20 cellular contexts compared by ENCODE assay signal in the genomic region with DNA sequence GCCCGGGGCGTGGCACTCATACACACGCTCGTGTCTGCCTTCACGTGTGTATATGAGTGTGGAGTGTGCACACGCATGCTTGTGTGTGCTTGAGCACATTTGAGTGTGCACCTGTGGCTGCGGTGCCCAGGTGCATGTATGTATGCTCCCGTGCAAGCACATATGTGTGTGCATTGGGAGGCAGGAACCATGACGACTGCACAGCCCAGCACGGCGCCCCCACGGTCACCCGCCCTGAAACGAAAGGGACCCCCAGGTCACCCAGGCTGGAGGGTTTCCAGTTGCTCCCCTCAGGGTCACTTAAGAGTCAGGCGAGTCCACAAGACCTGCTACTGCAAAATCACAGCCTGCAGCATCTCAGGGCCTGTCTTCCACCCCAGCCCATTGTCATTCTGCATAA.
DNase-seq lines count a peak whose midpoint lies in the region; ATAC-seq and TF ChIP-seq lines count a peak whose summit lies in the region.
"Had no signal": no experiment of that assay in that cellular context is flagged by ENCODE, and none has a peak within 500 bp of the region (broad histone marks: within the 10 kb centered on the region; RNA-seq: fewer than 3 reads in every experiment).

No MANE protein-coding gene starts in this region.

- H3K4me1 Mint-ChIP-seq in chondrocyte (ENCODE audit: low read depth), result no peaks in the 10 kb centered on the region
- no peaks in the 10 kb centered on the region for H3K4me1 Mint-ChIP-seq in stimulated activated naive CD8-positive, alpha-beta T cell treated with anti-CD3 and anti-CD28 coated beads, Interleukin-15, amount 100 ng/mL, for 72 hours
- no peaks in the 10 kb centered on the region for H3K4me1 Mint-ChIP-seq in activated CD8-positive, alpha-beta T cell treated with anti-CD3 and anti-CD28 coated beads, Interleukin-2, amount 10 ng/mL, durations not matched to agents 7 days and 5 days (ENCODE audit: low read depth)

- H3K27me3 Mint-ChIP-seq in chondrocyte (ENCODE audit: low read depth), result peaks cover 34% of the 10 kb centered on the region
- H3K27me3 Mint-ChIP-seq in stimulated activated naive CD8-positive, alpha-beta T cell treated with anti-CD3 and anti-CD28 coated beads, Interleukin-15, amount 100 ng/mL, for 72 hours, result peaks cover 39% of the 10 kb centered on the region
- H3K27me3 Mint-ChIP-seq in activated CD8-positive, alpha-beta T cell treated with anti-CD3 and anti-CD28 coated beads, Interleukin-2, amount 10 ng/mL, durations not matched to agents 7 days and 5 days (ENCODE audit: low read depth), result no peaks in the 10 kb centered on the region

- TF ChIP-seq CTCF in right atrium auricular region (IDR thresholded peaks at IDR 0.05) (no peak), chondrocyte (IDR thresholded peaks at IDR 0.05) (no peak), lower lobe of right lung (IDR thresholded peaks at IDR 0.05) (no peak), upper lobe of right lung (IDR thresholded peaks at IDR 0.05) (no peak)

- intact Hi-C loops in left cardiac atrium (cut with DNase I) (no loop called here), lower lobe of right lung (cut with DNase I) (no loop called here), upper lobe of right lung (cut with DNase I) (no loop called here)

- no peak overlapping the region for H3K27ac Mint-ChIP-seq in chondrocyte (ENCODE audit: unreplicated experiment)
- H3K27ac Mint-ChIP-seq in stimulated activated naive CD8-positive, alpha-beta T cell treated with anti-CD3 and anti-CD28 coated beads, Interleukin-15, amount 100 ng/mL, for 72 hours, result no peak overlapping the region
- H3K27ac Mint-ChIP-seq in activated CD8-positive, alpha-beta T cell treated with anti-CD3 and anti-CD28 coated beads, Interleukin-2, amount 10 ng/mL, durations not matched to agents 7 days and 5 days, result no peak overlapping the region

- H3K4me3 Mint-ChIP-seq in chondrocyte (ENCODE audit: unreplicated experiment), result no peak overlapping the region
- no peak overlapping the region for H3K4me3 Mint-ChIP-seq in stimulated activated naive CD8-positive, alpha-beta T cell treated with anti-CD3 and anti-CD28 coated beads, Interleukin-15, amount 100 ng/mL, for 72 hours
- H3K4me3 Mint-ChIP-seq in activated CD8-positive, alpha-beta T cell treated with anti-CD3 and anti-CD28 coated beads, Interleukin-2, amount 10 ng/mL, durations not matched to agents 7 days and 5 days, result no peak overlapping the region

- no peaks in the 10 kb centered on the region for H3K4me1 ChIP-seq in right atrium auricular region
- no peaks in the 10 kb centered on the region for H3K4me1 ChIP-seq in lower lobe of right lung
- no peaks in the 10 kb centered on the region for H3K4me1 ChIP-seq in upper lobe of right lung
- H3K4me1 ChIP-seq: SJCRH30 had no signal

- no peaks in the 10 kb centered on the region for H3K36me3 Mint-ChIP-seq in chondrocyte (ENCODE audit: low read depth)
- H3K36me3 Mint-ChIP-seq in activated CD8-positive, alpha-beta T cell treated with anti-CD3 and anti-CD28 coated beads, Interleukin-2, amount 10 ng/mL, durations not matched to agents 7 days and 5 days (ENCODE audit: low read depth), result no peaks in the 10 kb centered on the region

- CTCF ChIA-PET in activated CD8-positive, alpha-beta T cell treated with anti-CD3 and anti-CD28 coated beads, Interleukin-2, amount 10 ng/mL, durations not matched to agents 7 days and 5 days (lab: Charles Lee), result no interaction called here

- peaks cover 6% of the 10 kb centered on the region for H3K9me3 Mint-ChIP-seq in chondrocyte (ENCODE audit: low read depth)
- H3K9me3 Mint-ChIP-seq in stimulated activated naive CD8-positive, alpha-beta T cell treated with anti-CD3 and anti-CD28 coated beads, Interleukin-15, amount 100 ng/mL, for 72 hours, result no peaks in the 10 kb centered on the region
- no peaks in the 10 kb centered on the region for H3K9me3 Mint-ChIP-seq in activated CD8-positive, alpha-beta T cell treated with anti-CD3 and anti-CD28 coated beads, Interleukin-2, amount 10 ng/mL, durations not matched to agents 7 days and 5 days (ENCODE audit: insufficient read depth)

- no peak overlapping the region for H3K27ac ChIP-seq in right atrium auricular region
- no peak overlapping the region for H3K27ac ChIP-seq in lower lobe of right lung
- no peak overlapping the region for H3K27ac ChIP-seq in upper lobe of right lung
- H3K27ac ChIP-seq: SJCRH30 had no signal

- POLR2A ChIA-PET in activated CD8-positive, alpha-beta T cell treated with anti-CD3 and anti-CD28 coated beads, Interleukin-2, amount 10 ng/mL, durations not matched to agents 7 days and 5 days (lab: Charles Lee), result no interaction called here

- ATAC-seq in left cardiac atrium (no peak), lower lobe of right lung (no peak), upper lobe of right lung (no peak), HG03342 (IDR thresholded peaks at IDR 0.05; ENCODE audit: unreplicated experiment) (no peak)
- no peak for ATAC-seq in stimulated activated naive CD8-positive, alpha-beta T cell treated with anti-CD3 and anti-CD28 coated beads, Interleukin-15, amount 100 ng/mL, for 72 hours
- ATAC-seq in activated CD8-positive, alpha-beta T cell treated with anti-CD3 and anti-CD28 coated beads, Interleukin-2, amount 10 ng/mL, durations not matched to agents 7 days and 5 days, result no peak

- H3K27me3 ChIP-seq in right atrium auricular region, result no peaks in the 10 kb centered on the region
- H3K27me3 ChIP-seq in lower lobe of right lung (ENCODE audit: low read depth), result peaks cover 40% of the 10 kb centered on the region
- H3K27me3 ChIP-seq in upper lobe of right lung, result peaks cover 20% of the 10 kb centered on the region

- H3K9me3 ChIP-seq in right atrium auricular region, result peaks cover 0 to 4% of the 10 kb centered on the region in 2 donors
- no peaks in the 10 kb centered on the region for H3K9me3 ChIP-seq in lower lobe of right lung
- H3K9me3 ChIP-seq in upper lobe of right lung, result no peaks in the 10 kb centered on the region
- H3K9me3 ChIP-seq: SJCRH30 had no signal

- DNase-seq in left cardiac atrium, result peak; percentile 6
- no peak for DNase-seq in right atrium auricular region (ENCODE audit: low spot score)
- peak; percentile 46 for DNase-seq in chondrocyte (ENCODE audit: low spot score)
- DNase-seq in lower lobe of right lung, result peak; percentile 31
- peak; percentile 48 for DNase-seq in upper lobe of right lung
- DNase-seq in stimulated activated naive CD8-positive, alpha-beta T cell treated with anti-CD3 and anti-CD28 coated beads, Interleukin-15, amount 100 ng/mL, for 72 hours, result no peak
- no peak for DNase-seq in activated CD8-positive, alpha-beta T cell treated with anti-CD3 and anti-CD28 coated beads, Interleukin-2, amount 10 ng/mL, durations not matched to agents 7 days and 5 days
- DNase-seq: ACHN, C1 segment of cervical spinal cord, GOT3, IMR-90, NCI-H1417, NCI-H187, NCI-H2107, NCI-H2227 treated with DMSO at 0.1 percent for 48 hours, NCI-H510A treated with DMSO at 0.1 percent for 48 hours, NCI-H774, OCI-M1, SJCRH30 had no signal

- H3K36me3 ChIP-seq in right atrium auricular region, result no peaks in the 10 kb centered on the region
- no peaks in the 10 kb centered on the region for H3K36me3 ChIP-seq in lower lobe of right lung
- no peaks in the 10 kb centered on the region for H3K36me3 ChIP-seq in upper lobe of right lung
- H3K36me3 ChIP-seq: SJCRH30 had no signal

- no peak overlapping the region for H3K4me3 ChIP-seq in right atrium auricular region
- H3K4me3 ChIP-seq in lower lobe of right lung, result no peak overlapping the region
- no peak overlapping the region for H3K4me3 ChIP-seq in upper lobe of right lung
- H3K4me3 ChIP-seq: SJCRH30 had no signal

Comparison
In these comparisons a context has a peak if more than half of its experiments do, and no peak if none do; other contexts are left out.
1. DNase-seq: peak in left cardiac atrium (single experiment), chondrocyte (single experiment), lower lobe of right lung (single experiment) and upper lobe of right lung (single experiment); none in right atrium auricular region (single experiment), stimulated activated naive CD8-positive, alpha-beta T cell treated with anti-CD3 and anti-CD28 coated beads, Interleukin-15, amount 100 ng/mL, for 72 hours (0 of 2) and activated CD8-positive, alpha-beta T cell treated with anti-CD3 and anti-CD28 coated beads, Interleukin-2, amount 10 ng/mL, durations not matched to agents 7 days and 5 days (single experiment).